In genomic region chr1:46340404-46341221, GRCh38 we compare ENCODE assay signal across 8 cellular contexts. TPM values are rescaled to one million over a fixed set of nuclear protein-coding genes. Genes with fewer than 3 reads are reported as not detected.
DNase-seq lines count a peak whose midpoint lies in the region; ATAC-seq lines count a peak whose summit lies in the region.

Gene NSUN4 (plus strand): TSS chr1:46340807. CDS start chr1:46340827, 20 bp downstream.

- H3K9ac ChIP-seq in BLaER1 treated with 17β-estradiol and CSF1 and Interleukin-3, amounts not matched to agents 10 nM and 100 nM: peak within 1 kb of the TSS; percentile 85 to 94 (median 90)

- peaks cover 26 to 40% (median 34%) of the 10 kb centered on the region in 11 experiments for H3K36me3 ChIP-seq in BLaER1 treated with 17β-estradiol and CSF1 and Interleukin-3, amounts not matched to agents 10 nM and 100 nM

- H4K20me1 ChIP-seq in BLaER1 treated with 17β-estradiol and CSF1 and Interleukin-3, amounts not matched to agents 10 nM and 100 nM: peaks cover 0 to 45% (median 38%) of the 10 kb centered on the region in 11 experiments; a peak in 19 of 22 replicates

- H3K27ac ChIP-seq in BLaER1 treated with 17β-estradiol and CSF1 and Interleukin-3, amounts not matched to agents 10 nM and 100 nM: peak within 1 kb of the TSS; percentile 81 to 94 (median 90)

- H3K4me3 ChIP-seq in BLaER1 treated with 17β-estradiol and CSF1 and Interleukin-3, amounts not matched to agents 10 nM and 100 nM: peak within 1 kb of the TSS; percentile 62 to 86 (median 78)

- DNase-seq in GM19240 (ENCODE audit: insufficient read length, low spot score) (peak; percentile 28), NCI-H526 (lab: John Stamatoyannopoulos, UW) (peak; percentile 93 to 95), dedifferentiated amniotic fluid mesenchymal stem cell (ENCODE audit: extremely low spot score) (peak; percentile 94), left lobe of liver (ENCODE audit: low spot score) (peak; percentile 89)
- peak; percentile 83 for DNase-seq in activated CD4-positive, alpha-beta T cell treated with anti-CD3 and anti-CD28 coated beads, Interleukin-2, amount 50 U/mL, for 1 hour
- DNase-seq in stimulated activated CD4-positive, alpha-beta T cell treated with anti-CD3 and anti-CD28 coated beads, Interleukin-2, amount 100 ng/mL, for 4 hours (ENCODE audit: low read depth): peak; percentile 81

- no peaks in the 10 kb centered on the region for H3K9me3 ChIP-seq in BLaER1 treated with 17β-estradiol and CSF1 and Interleukin-3, amounts not matched to agents 10 nM and 100 nM (replicated peaks in 1 of 11)

- peaks cover 35 to 61% (median 46%) of the 10 kb centered on the region in 10 experiments for H3K4me1 ChIP-seq in BLaER1 treated with 17β-estradiol and CSF1 and Interleukin-3, amounts not matched to agents 10 nM and 100 nM

- H3K4me2 ChIP-seq in BLaER1 treated with 17β-estradiol and CSF1 and Interleukin-3, amounts not matched to agents 10 nM and 100 nM: peak within 1 kb of the TSS; percentile 81 to 96 (median 91)

- no peaks in the 10 kb centered on the region for H3K27me3 ChIP-seq in BLaER1 treated with 17β-estradiol and CSF1 and Interleukin-3, amounts not matched to agents 10 nM and 100 nM

- ATAC-seq in HG03460 (IDR thresholded peaks at IDR 0.05; ENCODE audit: unreplicated experiment) (peak; percentile 70), left lobe of liver (peak; percentile 97)

RNA-seq across cellular contexts. Expression of gene NSUN4, which starts in this region (rescaled TPM):
- 9.3 TPM for total RNA-seq in left lobe of liver

Comparison
In these comparisons a context has a peak if more than half of its experiments do, and no peak if none do; other contexts are left out.
1. Peak in every context shown above with its lines: DNase-seq, ATAC-seq, H3K4me3 ChIP-seq and H3K27ac ChIP-seq.
2. DNase-seq: peak in every context shown above with its lines; median percentile 94 in NCI-H526; 94 in dedifferentiated amniotic fluid mesenchymal stem cell; 89 in left lobe of liver; 83 in activated CD4-positive, alpha-beta T cell treated with anti-CD3 and anti-CD28 coated beads, Interleukin-2, amount 50 U/mL, for 1 hour; 81 in stimulated activated CD4-positive, alpha-beta T cell treated with anti-CD3 and anti-CD28 coated beads, Interleukin-2, amount 100 ng/mL, for 4 hours; 28 in GM19240.